Comparison of ENCODE assay signal across 22 cellular contexts in genomic region chr18:73201940-73202339, GRCh38.
"Had no signal": no experiment of that assay in that cellular context is flagged by ENCODE, and none has a peak within 500 bp of the region (broad histone marks: within the 10 kb centered on the region; RNA-seq: fewer than 3 reads in every experiment).

No MANE protein-coding gene starts in this region.

- H3K4me2 ChIP-seq: hepatocyte had no signal

- H3K9me3 ChIP-seq: sigmoid colon, spleen, thoracic aorta, upper lobe of left lung had no signal

- H2AFZ ChIP-seq: hepatocyte had no signal

- H3K4me3 ChIP-seq: esophagus squamous epithelium, hepatocyte, sigmoid colon, spleen, thoracic aorta, upper lobe of left lung had no signal

- H3K4me3 Mint-ChIP-seq: activated CD4-positive, alpha-beta memory T cell treated with anti-CD3 and anti-CD28 coated beads, Interleukin-2, amount 10 ng/mL, durations not matched to agents 7 days and 5 days; activated CD8-positive, alpha-beta memory T cell treated with anti-CD3 and anti-CD28 coated beads, Interleukin-2, amount 10 ng/mL, durations not matched to agents 7 days and 5 days; activated naive CD8-positive, alpha-beta T cell treated with anti-CD3 and anti-CD28 coated beads for 36 hours; brain; nephron progenitor cell; stimulated activated memory B cell treated with anti-CD40 and anti-IgM and Interleukin-4, amounts not matched to agents 10 μg/mL and 1 μg/mL and 100 μg/mL, for 72 hours; T-helper 2 cell treated with Interferon-gamma antibody and Interleukin-4, amounts not matched to agents 5 μg/mL and 100 μg/mL, for 36 hours; WTC11 had no signal

- H3K4me1 Mint-ChIP-seq: activated CD4-positive, alpha-beta memory T cell treated with anti-CD3 and anti-CD28 coated beads, Interleukin-2, amount 10 ng/mL, durations not matched to agents 7 days and 5 days; activated CD8-positive, alpha-beta memory T cell treated with anti-CD3 and anti-CD28 coated beads, Interleukin-2, amount 10 ng/mL, durations not matched to agents 7 days and 5 days; activated naive CD8-positive, alpha-beta T cell treated with anti-CD3 and anti-CD28 coated beads for 36 hours; nephron progenitor cell; stimulated activated memory B cell treated with anti-CD40 and anti-IgM and Interleukin-4, amounts not matched to agents 10 μg/mL and 1 μg/mL and 100 μg/mL, for 72 hours; WTC11 had no signal

- H3K27me3 Mint-ChIP-seq: activated CD4-positive, alpha-beta memory T cell treated with anti-CD3 and anti-CD28 coated beads, Interleukin-2, amount 10 ng/mL, durations not matched to agents 7 days and 5 days; activated CD8-positive, alpha-beta memory T cell treated with anti-CD3 and anti-CD28 coated beads, Interleukin-2, amount 10 ng/mL, durations not matched to agents 7 days and 5 days; activated naive CD8-positive, alpha-beta T cell treated with anti-CD3 and anti-CD28 coated beads for 36 hours; stimulated activated memory B cell treated with anti-CD40 and anti-IgM and Interleukin-4, amounts not matched to agents 10 μg/mL and 1 μg/mL and 100 μg/mL, for 72 hours had no signal

- H3K27me3 ChIP-seq: esophagus squamous epithelium, hepatocyte, sigmoid colon, spleen, upper lobe of left lung had no signal

- H3K36me3 ChIP-seq: esophagus squamous epithelium, sigmoid colon, spleen, thoracic aorta, upper lobe of left lung had no signal

- H3K9me3 Mint-ChIP-seq: activated naive CD8-positive, alpha-beta T cell treated with anti-CD3 and anti-CD28 coated beads for 36 hours; brain; nephron progenitor cell; stimulated activated memory B cell treated with anti-CD40 and anti-IgM and Interleukin-4, amounts not matched to agents 10 μg/mL and 1 μg/mL and 100 μg/mL, for 72 hours; WTC11 had no signal

- DNase-seq: activated CD4-positive, alpha-beta memory T cell treated with anti-CD3 and anti-CD28 coated beads, Interleukin-2, amount 10 ng/mL, durations not matched to agents 7 days and 5 days; activated CD4-positive, alpha-beta T cell treated with anti-CD3 and anti-CD28 coated beads for 4 hours; activated CD8-positive, alpha-beta memory T cell treated with anti-CD3 and anti-CD28 coated beads, Interleukin-2, amount 10 ng/mL, durations not matched to agents 7 days and 5 days; activated naive CD8-positive, alpha-beta T cell treated with anti-CD3 and anti-CD28 coated beads for 36 hours; amygdala; cerebellar nuclear complex; effector CD4-positive, alpha-beta T cell; esophagus squamous epithelium; islet precursor cell; nephron progenitor cell; nucleus accumbens; posterior cingulate gyrus; sigmoid colon; spleen; stimulated activated CD4-positive, alpha-beta T cell treated with anti-CD3 and anti-CD28 coated beads, Interleukin-4, amount 100 ng/mL, for 4 hours; upper lobe of left lung had no signal

- H3K79me2 ChIP-seq: hepatocyte had no signal

- H3K27ac ChIP-seq: esophagus squamous epithelium, hepatocyte, sigmoid colon, spleen, thoracic aorta, upper lobe of left lung had no signal

- H3K27ac Mint-ChIP-seq: activated CD4-positive, alpha-beta memory T cell treated with anti-CD3 and anti-CD28 coated beads, Interleukin-2, amount 10 ng/mL, durations not matched to agents 7 days and 5 days; activated CD8-positive, alpha-beta memory T cell treated with anti-CD3 and anti-CD28 coated beads, Interleukin-2, amount 10 ng/mL, durations not matched to agents 7 days and 5 days; activated naive CD8-positive, alpha-beta T cell treated with anti-CD3 and anti-CD28 coated beads for 36 hours; nephron progenitor cell; stimulated activated memory B cell treated with anti-CD40 and anti-IgM and Interleukin-4, amounts not matched to agents 10 μg/mL and 1 μg/mL and 100 μg/mL, for 72 hours; T-helper 2 cell treated with Interferon-gamma antibody and Interleukin-4, amounts not matched to agents 5 μg/mL and 100 μg/mL, for 36 hours; WTC11 had no signal

- H3K36me3 Mint-ChIP-seq: activated CD8-positive, alpha-beta memory T cell treated with anti-CD3 and anti-CD28 coated beads, Interleukin-2, amount 10 ng/mL, durations not matched to agents 7 days and 5 days; activated naive CD8-positive, alpha-beta T cell treated with anti-CD3 and anti-CD28 coated beads for 36 hours; brain; stimulated activated memory B cell treated with anti-CD40 and anti-IgM and Interleukin-4, amounts not matched to agents 10 μg/mL and 1 μg/mL and 100 μg/mL, for 72 hours; WTC11 had no signal

- H3K4me1 ChIP-seq: esophagus squamous epithelium, sigmoid colon, spleen, upper lobe of left lung had no signal
